Comparison of ENCODE assay signal across 1 cellular context in genomic region chr5:79754865-79755555, GRCh38.
TF ChIP-seq lines count a peak whose summit lies in the region.

No MANE protein-coding gene starts in this region.

TF ChIP-seq in HepG2, 621 proteins besides CTCF, POLR2A, EP300 and RAD21 (continued from another document and continues in another):
- TF ChIP-seq ZNF318 (CRISPR knock-in tag; IDR thresholded peaks at IDR 0.05): no peak
- no peak for TF ChIP-seq NFE2L1 (CRISPR knock-in tag; IDR thresholded peaks at IDR 0.05; ENCODE audit: borderline replicate concordance)
- no peak for TF ChIP-seq ZNF282 (IDR thresholded peaks at IDR 0.05; ENCODE audit: partially characterized antibody)
- TF ChIP-seq JUN (CRISPR knock-in tag; IDR thresholded peaks at IDR 0.05): no peak
- TF ChIP-seq MTA3 (CRISPR knock-in tag; IDR thresholded peaks at IDR 0.05): no peak
- TF ChIP-seq ZNF264 (CRISPR knock-in tag; IDR thresholded peaks at IDR 0.05): peak; percentile 78
- no peak for TF ChIP-seq TCF12 (IDR thresholded peaks at IDR 0.05)
- TF ChIP-seq TCF12 (CRISPR knock-in tag; IDR thresholded peaks at IDR 0.05): no peak
- TF ChIP-seq POLR2G (IDR thresholded peaks at IDR 0.05; ENCODE audit: low read depth, low read length): 0 out of 2 replicates have a peak, but pooled peaks have one; percentile 30
- TF ChIP-seq SMAD3 (CRISPR knock-in tag; IDR thresholded peaks at IDR 0.05): no peak
- TF ChIP-seq HNF4G (IDR thresholded peaks at IDR 0.05; ENCODE audit: borderline replicate concordance, low read depth, low read length): peak; percentile 90
- peak; percentile 70; the same call in 1 of the 2 replicates for TF ChIP-seq HNF4G (CRISPR knock-in tag; IDR thresholded peaks at IDR 0.05; ENCODE audit: borderline replicate concordance, low read depth)
- TF ChIP-seq ZNF232 (CRISPR knock-in tag; IDR thresholded peaks at IDR 0.05; ENCODE audit: borderline replicate concordance): 0 out of 2 replicates have a peak, but pooled peaks have one; percentile 34
- TF ChIP-seq NRL (CRISPR knock-in tag; IDR thresholded peaks at IDR 0.05; ENCODE audit: borderline replicate concordance): no peak
- TF ChIP-seq ARHGAP35 (CRISPR knock-in tag; IDR thresholded peaks at IDR 0.05; ENCODE audit: borderline replicate concordance): no peak
- no peak for TF ChIP-seq PRDM4 (CRISPR knock-in tag; IDR thresholded peaks at IDR 0.05; ENCODE audit: borderline replicate concordance)
- 0 out of 2 replicates have a peak, but pooled peaks have one; percentile 46 for TF ChIP-seq KLF12 (CRISPR knock-in tag; IDR thresholded peaks at IDR 0.05; ENCODE audit: borderline replicate concordance)
- TF ChIP-seq, protein P1, sequence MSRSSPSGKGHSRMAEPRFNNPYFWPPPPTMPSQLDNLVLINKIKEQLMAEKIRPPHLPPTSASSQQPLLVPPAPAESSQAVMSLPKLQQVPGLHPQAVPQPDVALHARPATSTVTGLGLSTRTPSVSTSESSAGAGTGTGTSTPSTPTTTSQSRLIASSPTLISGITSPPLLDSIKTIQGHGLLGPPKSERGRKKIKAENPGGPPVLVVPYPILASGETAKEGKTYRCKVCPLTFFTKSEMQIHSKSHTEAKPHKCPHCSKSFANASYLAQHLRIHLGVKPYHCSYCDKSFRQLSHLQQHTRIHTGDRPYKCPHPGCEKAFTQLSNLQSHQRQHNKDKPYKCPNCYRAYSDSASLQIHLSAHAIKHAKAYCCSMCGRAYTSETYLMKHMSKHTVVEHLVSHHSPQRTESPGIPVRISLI (CRISPR knock-in tag; IDR thresholded peaks at IDR 0.05; ENCODE audit: borderline replicate concordance): no peak
- no peak for TF ChIP-seq GRHL1 (CRISPR knock-in tag; conservative IDR thresholded peaks at IDR 0.05)
- no peak for TF ChIP-seq ZMYM2 (CRISPR knock-in tag; IDR thresholded peaks at IDR 0.05)
- TF ChIP-seq, protein P2, sequence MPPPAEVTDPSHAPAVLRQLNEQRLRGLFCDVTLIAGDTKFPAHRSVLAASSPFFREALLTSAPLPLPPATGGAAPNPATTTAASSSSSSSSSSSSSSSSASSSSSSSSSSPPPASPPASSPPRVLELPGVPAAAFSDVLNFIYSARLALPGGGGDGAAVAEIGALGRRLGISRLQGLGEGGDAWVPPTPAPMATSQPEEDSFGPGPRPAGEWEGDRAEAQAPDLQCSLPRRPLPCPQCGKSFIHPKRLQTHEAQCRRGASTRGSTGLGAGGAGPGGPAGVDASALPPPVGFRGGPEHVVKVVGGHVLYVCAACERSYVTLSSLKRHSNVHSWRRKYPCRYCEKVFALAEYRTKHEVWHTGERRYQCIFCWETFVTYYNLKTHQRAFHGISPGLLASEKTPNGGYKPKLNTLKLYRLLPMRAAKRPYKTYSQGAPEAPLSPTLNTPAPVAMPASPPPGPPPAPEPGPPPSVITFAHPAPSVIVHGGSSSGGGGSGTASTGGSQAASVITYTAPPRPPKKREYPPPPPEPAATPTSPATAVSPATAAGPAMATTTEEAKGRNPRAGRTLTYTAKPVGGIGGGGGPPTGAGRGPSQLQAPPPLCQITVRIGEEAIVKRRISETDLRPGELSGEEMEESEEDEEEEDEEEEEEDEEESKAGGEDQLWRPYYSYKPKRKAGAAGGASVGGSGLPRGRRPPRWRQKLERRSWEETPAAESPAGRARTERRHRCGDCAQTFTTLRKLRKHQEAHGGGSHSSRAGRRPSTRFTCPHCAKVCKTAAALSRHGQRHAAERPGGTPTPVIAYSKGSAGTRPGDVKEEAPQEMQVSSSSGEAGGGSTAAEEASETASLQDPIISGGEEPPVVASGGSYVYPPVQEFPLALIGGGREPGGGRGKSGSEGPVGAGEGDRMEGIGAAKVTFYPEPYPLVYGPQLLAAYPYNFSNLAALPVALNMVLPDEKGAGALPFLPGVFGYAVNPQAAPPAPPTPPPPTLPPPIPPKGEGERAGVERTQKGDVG (CRISPR knock-in tag; IDR thresholded peaks at IDR 0.05; ENCODE audit: borderline replicate concordance): no peak
- TF ChIP-seq BCL6 (CRISPR knock-in tag; IDR thresholded peaks at IDR 0.05): no peak
- no peak for TF ChIP-seq DRAP1 (CRISPR knock-in tag; IDR thresholded peaks at IDR 0.05)
- peak; percentile 93 for TF ChIP-seq SIX4 (CRISPR knock-in tag; IDR thresholded peaks at IDR 0.05)
- TF ChIP-seq ZNF644 (CRISPR knock-in tag; IDR thresholded peaks at IDR 0.05; ENCODE audit: low read depth): peak; percentile 99
- TF ChIP-seq, protein P3, sequence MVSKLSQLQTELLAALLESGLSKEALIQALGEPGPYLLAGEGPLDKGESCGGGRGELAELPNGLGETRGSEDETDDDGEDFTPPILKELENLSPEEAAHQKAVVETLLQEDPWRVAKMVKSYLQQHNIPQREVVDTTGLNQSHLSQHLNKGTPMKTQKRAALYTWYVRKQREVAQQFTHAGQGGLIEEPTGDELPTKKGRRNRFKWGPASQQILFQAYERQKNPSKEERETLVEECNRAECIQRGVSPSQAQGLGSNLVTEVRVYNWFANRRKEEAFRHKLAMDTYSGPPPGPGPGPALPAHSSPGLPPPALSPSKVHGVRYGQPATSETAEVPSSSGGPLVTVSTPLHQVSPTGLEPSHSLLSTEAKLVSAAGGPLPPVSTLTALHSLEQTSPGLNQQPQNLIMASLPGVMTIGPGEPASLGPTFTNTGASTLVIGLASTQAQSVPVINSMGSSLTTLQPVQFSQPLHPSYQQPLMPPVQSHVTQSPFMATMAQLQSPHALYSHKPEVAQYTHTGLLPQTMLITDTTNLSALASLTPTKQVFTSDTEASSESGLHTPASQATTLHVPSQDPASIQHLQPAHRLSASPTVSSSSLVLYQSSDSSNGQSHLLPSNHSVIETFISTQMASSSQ (IDR thresholded peaks at IDR 0.05; ENCODE audit: low read depth): peak; percentile 98
- TF ChIP-seq, protein P3 (CRISPR knock-in tag; IDR thresholded peaks at IDR 0.05; ENCODE audit: borderline replicate concordance): peak; percentile 99
- no peak for TF ChIP-seq SIN3A (IDR thresholded peaks at IDR 0.05; ENCODE audit: borderline replicate concordance, low read depth, low read length)
- TF ChIP-seq ZNF569 (CRISPR knock-in tag; IDR thresholded peaks at IDR 0.05; ENCODE audit: borderline replicate concordance): no peak
- TF ChIP-seq SMC3 (IDR thresholded peaks at IDR 0.05; ENCODE audit: low read length): no peak
- TF ChIP-seq, protein P4, sequence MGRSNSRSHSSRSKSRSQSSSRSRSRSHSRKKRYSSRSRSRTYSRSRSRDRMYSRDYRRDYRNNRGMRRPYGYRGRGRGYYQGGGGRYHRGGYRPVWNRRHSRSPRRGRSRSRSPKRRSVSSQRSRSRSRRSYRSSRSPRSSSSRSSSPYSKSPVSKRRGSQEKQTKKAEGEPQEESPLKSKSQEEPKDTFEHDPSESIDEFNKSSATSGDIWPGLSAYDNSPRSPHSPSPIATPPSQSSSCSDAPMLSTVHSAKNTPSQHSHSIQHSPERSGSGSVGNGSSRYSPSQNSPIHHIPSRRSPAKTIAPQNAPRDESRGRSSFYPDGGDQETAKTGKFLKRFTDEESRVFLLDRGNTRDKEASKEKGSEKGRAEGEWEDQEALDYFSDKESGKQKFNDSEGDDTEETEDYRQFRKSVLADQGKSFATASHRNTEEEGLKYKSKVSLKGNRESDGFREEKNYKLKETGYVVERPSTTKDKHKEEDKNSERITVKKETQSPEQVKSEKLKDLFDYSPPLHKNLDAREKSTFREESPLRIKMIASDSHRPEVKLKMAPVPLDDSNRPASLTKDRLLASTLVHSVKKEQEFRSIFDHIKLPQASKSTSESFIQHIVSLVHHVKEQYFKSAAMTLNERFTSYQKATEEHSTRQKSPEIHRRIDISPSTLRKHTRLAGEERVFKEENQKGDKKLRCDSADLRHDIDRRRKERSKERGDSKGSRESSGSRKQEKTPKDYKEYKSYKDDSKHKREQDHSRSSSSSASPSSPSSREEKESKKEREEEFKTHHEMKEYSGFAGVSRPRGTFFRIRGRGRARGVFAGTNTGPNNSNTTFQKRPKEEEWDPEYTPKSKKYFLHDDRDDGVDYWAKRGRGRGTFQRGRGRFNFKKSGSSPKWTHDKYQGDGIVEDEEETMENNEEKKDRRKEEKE (IDR thresholded peaks at IDR 0.05): no peak
